12 cellular contexts compared by ENCODE assay signal in the genomic region with DNA sequence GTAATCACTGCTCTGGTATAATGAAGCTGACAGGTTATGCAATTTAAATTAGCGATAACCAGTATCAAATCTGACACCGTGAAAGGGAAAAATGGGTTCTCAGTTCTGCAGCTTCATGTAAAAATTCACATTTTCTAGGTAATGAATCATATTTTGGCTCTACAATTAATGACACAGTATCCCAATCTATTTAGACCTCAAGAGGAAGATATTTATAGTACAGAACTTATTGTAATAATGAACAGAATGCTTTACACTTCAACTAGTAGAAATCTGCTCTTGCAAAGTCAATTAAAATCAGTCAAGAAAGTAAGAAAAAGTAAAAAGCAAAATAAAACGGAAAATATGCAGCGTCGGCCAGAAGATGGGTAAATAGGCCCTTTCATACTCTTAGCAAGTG. TPM values are rescaled to one million over a fixed set of nuclear protein-coding genes. Genes with fewer than 3 reads are reported as not detected.
DNase-seq lines count a peak whose midpoint lies in the region; ATAC-seq and TF ChIP-seq lines count a peak whose summit lies in the region.
"Had no signal": no experiment of that assay in that cellular context is flagged by ENCODE, and none has a peak within 500 bp of the region (broad histone marks: within the 10 kb centered on the region; RNA-seq: fewer than 3 reads in every experiment).

No MANE protein-coding gene starts in this region.

- no peaks in the 10 kb centered on the region for H3K9me3 ChIP-seq in psoas muscle

- WGBS in psoas muscle, 3 donors: 65 to 73% (median 67%) methylated on average over 5 of the region's 5 CpGs

- peaks cover 49 to 55% of the 10 kb centered on the region in 2 donors for H3K4me1 Mint-ChIP-seq in natural killer cell
- peaks cover 10 to 28% of the 10 kb centered on the region in 2 donors for H3K4me1 Mint-ChIP-seq in natural killer cell treated with Interleukin-12 subunit alpha and Interleukin-12 subunit beta and Interleukin-15 and Interleukin-18, amount 100 ng/mL, for 72 hours (ENCODE audit: low read depth in 2 of 2)
- H3K4me1 Mint-ChIP-seq in effector memory CD8-positive, alpha-beta T cell (ENCODE audit: low read depth in 2 of 2): peaks cover 20 to 37% of the 10 kb centered on the region in 2 donors

- no peaks in the 10 kb centered on the region for H3K27me3 ChIP-seq in psoas muscle (ENCODE audit: insufficient read depth in 3 of 3, low read length in 2 of 3)

- no peak for TF ChIP-seq CTCF in natural killer cell (IDR thresholded peaks at IDR 0.05)
- TF ChIP-seq CTCF in psoas muscle (IDR thresholded peaks at IDR 0.05): no peak

- intact Hi-C loops in natural killer cell (cut with micrococcal nuclease) (no loop called here), psoas muscle (cut with DNase I) (no loop called here)

- ATAC-seq in natural killer cell (no peak), psoas muscle (peak in 1 of 4 donors; percentile 47), HG03460 (IDR thresholded peaks at IDR 0.05; ENCODE audit: unreplicated experiment) (no peak)
- no peak for ATAC-seq in natural killer cell treated with Interleukin-12 subunit alpha and Interleukin-12 subunit beta and Interleukin-15 and Interleukin-18, amount 100 ng/mL, for 72 hours
- ATAC-seq in effector memory CD8-positive, alpha-beta T cell (replicated peaks): no peak

- H3K4me1 ChIP-seq in psoas muscle: peaks cover 24% of the 10 kb centered on the region

- H3K27me3 Mint-ChIP-seq in natural killer cell (ENCODE audit: low read depth in 2 of 2): no peaks in the 10 kb centered on the region
- H3K27me3 Mint-ChIP-seq in natural killer cell treated with Interleukin-12 subunit alpha and Interleukin-12 subunit beta and Interleukin-15 and Interleukin-18, amount 100 ng/mL, for 72 hours: no peaks in the 10 kb centered on the region
- no peaks in the 10 kb centered on the region for H3K27me3 Mint-ChIP-seq in effector memory CD8-positive, alpha-beta T cell

- peaks cover 8 to 28% of the 10 kb centered on the region in 2 donors for H3K36me3 ChIP-seq in psoas muscle (ENCODE audit: insufficient read depth in 1 of 2, low read depth in 1 of 2)

- H3K27ac Mint-ChIP-seq in natural killer cell: peak overlapping the region; percentile 30 to 59
- H3K27ac Mint-ChIP-seq in natural killer cell treated with Interleukin-12 subunit alpha and Interleukin-12 subunit beta and Interleukin-15 and Interleukin-18, amount 100 ng/mL, for 72 hours: no peak overlapping the region
- peak overlapping the region; percentile 21 to 63 for H3K27ac Mint-ChIP-seq in effector memory CD8-positive, alpha-beta T cell

- peak overlapping the region; percentile 31 for H3K4me3 ChIP-seq in psoas muscle

- no peak overlapping the region for H3K27ac ChIP-seq in psoas muscle

- DNase-seq in natural killer cell (no peak), psoas muscle (no peak), NCI-H524 (lab: John Stamatoyannopoulos, UW) (no peak), SIG-M5 treated with dmso at 0.1 percent for 504 hours (lab: John Stamatoyannopoulos, UW; ENCODE audit: unreplicated experiment) (no peak)
- DNase-seq in natural killer cell treated with Interleukin-12 subunit alpha and Interleukin-12 subunit beta and Interleukin-15 and Interleukin-18, amount 100 ng/mL, for 72 hours (ENCODE audit: low spot score): no peak
- DNase-seq in effector memory CD8-positive, alpha-beta T cell: no peak
- DNase-seq: ACHN, AML-193, NCI-H1417 treated with DMSO at 0.1 percent for 48 hours, NCI-H446 treated with DMSO at 0.1 percent for 48 hours had no signal

- H3K4me3 Mint-ChIP-seq in natural killer cell: no peak overlapping the region
- no peak overlapping the region for H3K4me3 Mint-ChIP-seq in natural killer cell treated with Interleukin-12 subunit alpha and Interleukin-12 subunit beta and Interleukin-15 and Interleukin-18, amount 100 ng/mL, for 72 hours
- no peak overlapping the region for H3K4me3 Mint-ChIP-seq in effector memory CD8-positive, alpha-beta T cell
- H3K4me3 Mint-ChIP-seq: CD14-positive monocyte had no signal

- H3K9me3 Mint-ChIP-seq in natural killer cell: no peaks in the 10 kb centered on the region
- H3K9me3 Mint-ChIP-seq in natural killer cell treated with Interleukin-12 subunit alpha and Interleukin-12 subunit beta and Interleukin-15 and Interleukin-18, amount 100 ng/mL, for 72 hours: no peaks in the 10 kb centered on the region
- H3K9me3 Mint-ChIP-seq in effector memory CD8-positive, alpha-beta T cell: no peaks in the 10 kb centered on the region

- H3K36me3 Mint-ChIP-seq in natural killer cell: peaks cover 6% of the 10 kb centered on the region
- H3K36me3 Mint-ChIP-seq in natural killer cell treated with Interleukin-12 subunit alpha and Interleukin-12 subunit beta and Interleukin-15 and Interleukin-18, amount 100 ng/mL, for 72 hours: peaks cover 14% of the 10 kb centered on the region
- peaks cover 29% of the 10 kb centered on the region for H3K36me3 Mint-ChIP-seq in effector memory CD8-positive, alpha-beta T cell (ENCODE audit: insufficient read depth)

RNA-seq across cellular contexts. Expression of gene SEL1L, which starts 24.3 kb away (rescaled TPM):
- total RNA-seq in natural killer cell (10 to 100 TPM; 55.0 to 93.0 (median 77.0) TPM), psoas muscle (10 to 100 TPM; 45.2 to 83.4 (median 63.3) TPM)
- 100 to 1,000 TPM in 1 of 2 donors, 10 to 100 TPM in 1; 54.9 to 113 TPM for total RNA-seq in natural killer cell treated with Interleukin-12 subunit alpha and Interleukin-12 subunit beta and Interleukin-15 and Interleukin-18, amount 100 ng/mL, for 72 hours
- polyA plus RNA-seq in psoas muscle: 10 to 100 TPM; 15.5 to 36.4 (median 22.2) TPM

Comparison
In these comparisons a context has a peak if more than half of its experiments do, and no peak if none do; other contexts are left out.
1. H3K27ac Mint-ChIP-seq: peak in natural killer cell (2 of 2) and effector memory CD8-positive, alpha-beta T cell (2 of 2); none in natural killer cell treated with Interleukin-12 subunit alpha and Interleukin-12 subunit beta and Interleukin-15 and Interleukin-18, amount 100 ng/mL, for 72 hours (0 of 2).